8 cellular contexts compared by ENCODE assay signal in the genomic region with DNA sequence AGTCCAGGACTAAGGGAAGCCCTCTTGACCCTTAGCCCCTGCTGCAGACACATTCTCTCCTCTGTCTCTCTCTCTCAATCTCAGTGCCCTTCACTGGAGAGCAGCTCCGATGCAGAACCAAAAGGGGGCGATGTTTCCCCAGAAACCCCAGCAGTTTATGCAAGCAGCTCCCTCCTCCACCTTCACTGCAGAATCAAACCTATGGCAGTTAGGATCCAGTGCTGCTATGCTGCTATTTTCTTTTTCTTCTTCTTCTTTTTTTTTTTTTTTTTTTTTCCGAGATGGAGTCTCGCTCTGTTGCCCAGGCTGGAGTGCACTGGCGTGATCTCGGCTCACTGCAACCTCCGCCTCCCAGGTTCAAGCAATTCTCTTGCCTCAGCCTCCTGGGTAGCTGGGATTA. TPM values are rescaled to one million over a fixed set of nuclear protein-coding genes. Genes with fewer than 3 reads are reported as not detected.
DNase-seq lines count a peak whose midpoint lies in the region; ATAC-seq, FAIRE-seq and TF ChIP-seq lines count a peak whose summit lies in the region.
"Not testable (repeated sequence)": the region's sequence is repeated elsewhere in the genome, so short reads cannot be mapped to it uniquely, and the experiment has no call there.

No MANE protein-coding gene starts in this region.

- not testable (repeated sequence) for H3K9me3 ChIP-seq in CD4-positive, alpha-beta T cell (ENCODE audit: control insufficient read depth, low read length)

- H3K27me3 Mint-ChIP-seq in CD4-positive, alpha-beta T cell; activated naive CD8-positive, alpha-beta T cell treated with anti-CD3 and anti-CD28 coated beads, Interleukin-2, amount 10 ng/mL, durations not matched to agents 7 days and 5 days; natural killer cell treated with Interleukin-12 subunit alpha and Interleukin-12 subunit beta and Interleukin-15 and Interleukin-18, amount 100 ng/mL, for 72 hours: not testable (repeated sequence)

- H3K27ac ChIP-seq in CD4-positive, alpha-beta T cell (ENCODE audit: low read depth, low read length); foreskin keratinocyte: not testable (repeated sequence)

- peak; percentile 100 for ATAC-seq in CD4-positive, alpha-beta T cell (ENCODE audit: poor library complexity)
- peak; percentile 97 for ATAC-seq in activated naive CD8-positive, alpha-beta T cell treated with anti-CD3 and anti-CD28 coated beads, Interleukin-2, amount 10 ng/mL, durations not matched to agents 7 days and 5 days (ENCODE audit: low read depth)
- ATAC-seq in foreskin keratinocyte, result peak; percentile 74
- peak; percentile 80 to 91 for ATAC-seq in natural killer cell treated with Interleukin-12 subunit alpha and Interleukin-12 subunit beta and Interleukin-15 and Interleukin-18, amount 100 ng/mL, for 72 hours

- not testable (repeated sequence) for H3K4me1 ChIP-seq in foreskin keratinocyte

- peak; percentile 81 for TF ChIP-seq CTCF in CD4-positive, alpha-beta T cell (IDR thresholded peaks at IDR 0.05)
- TF ChIP-seq CTCF in HFF-Myc (IDR thresholded peaks at IDR 0.05; ENCODE audit: low read depth, low read length, missing control alignments) (peak; percentile 91), foreskin keratinocyte (conservative IDR thresholded peaks at IDR 0.05) (peak; percentile 97)

- POLR2A ChIA-PET in CD4-positive, alpha-beta T cell (lab: Charles Lee), result interaction anchor here (0.6 to 7.3 kb wide), 9 partner anchors 22 to 410 kb away, joined by 3 to 97 read pairs (median 8); a partner anchor contains a TSS
- POLR2A ChIA-PET in activated naive CD8-positive, alpha-beta T cell treated with anti-CD3 and anti-CD28 coated beads, Interleukin-2, amount 10 ng/mL, durations not matched to agents 7 days and 5 days (lab: Charles Lee), result interaction anchor here (0.7 to 2.1 kb wide), 13 partner anchors 22 to 1749 kb away, joined by 3 to 21 read pairs (median 3); a partner anchor contains a TSS

- not testable (repeated sequence) for H3K4me1 Mint-ChIP-seq in CD4-positive, alpha-beta T cell (ENCODE audit: low read depth); activated naive CD8-positive, alpha-beta T cell treated with anti-CD3 and anti-CD28 coated beads, Interleukin-2, amount 10 ng/mL, durations not matched to agents 7 days and 5 days
- peaks cover 8 to 21% of the 10 kb centered on the region in 2 donors for H3K4me1 Mint-ChIP-seq in natural killer cell treated with Interleukin-12 subunit alpha and Interleukin-12 subunit beta and Interleukin-15 and Interleukin-18, amount 100 ng/mL, for 72 hours (ENCODE audit: low read depth in 2 of 2)

- intact Hi-C loops in CD4-positive, alpha-beta T cell (cut with DNase I, micrococcal nuclease), result loop anchor here (1.0 to 10.0 kb wide), 6 partner anchors 58 to 393 kb away; a partner anchor contains a TSS

- peak; percentile 41 for FAIRE-seq in TTC549 (lab: Jason Lieb, UNC)

- not testable (repeated sequence) for H3K4me3 ChIP-seq in HFF-Myc (replicated peaks; ENCODE audit: low read depth, low read length)

- peak overlapping the region; percentile 18 for H3K27ac Mint-ChIP-seq in CD4-positive, alpha-beta T cell
- not testable (repeated sequence) for H3K27ac Mint-ChIP-seq in activated naive CD8-positive, alpha-beta T cell treated with anti-CD3 and anti-CD28 coated beads, Interleukin-2, amount 10 ng/mL, durations not matched to agents 7 days and 5 days
- H3K27ac Mint-ChIP-seq in natural killer cell treated with Interleukin-12 subunit alpha and Interleukin-12 subunit beta and Interleukin-15 and Interleukin-18, amount 100 ng/mL, for 72 hours, result peak overlapping the region; percentile 40 to 50

- not testable (repeated sequence) for H3K36me3 Mint-ChIP-seq in CD4-positive, alpha-beta T cell (ENCODE audit: low read depth); activated naive CD8-positive, alpha-beta T cell treated with anti-CD3 and anti-CD28 coated beads, Interleukin-2, amount 10 ng/mL, durations not matched to agents 7 days and 5 days; natural killer cell treated with Interleukin-12 subunit alpha and Interleukin-12 subunit beta and Interleukin-15 and Interleukin-18, amount 100 ng/mL, for 72 hours

- H3K9me3 Mint-ChIP-seq in CD4-positive, alpha-beta T cell; activated naive CD8-positive, alpha-beta T cell treated with anti-CD3 and anti-CD28 coated beads, Interleukin-2, amount 10 ng/mL, durations not matched to agents 7 days and 5 days; natural killer cell treated with Interleukin-12 subunit alpha and Interleukin-12 subunit beta and Interleukin-15 and Interleukin-18, amount 100 ng/mL, for 72 hours: not testable (repeated sequence)

- not testable (repeated sequence) for H3K4me3 Mint-ChIP-seq in CD4-positive, alpha-beta T cell; activated naive CD8-positive, alpha-beta T cell treated with anti-CD3 and anti-CD28 coated beads, Interleukin-2, amount 10 ng/mL, durations not matched to agents 7 days and 5 days
- peak overlapping the region; percentile 27 for H3K4me3 Mint-ChIP-seq in natural killer cell treated with Interleukin-12 subunit alpha and Interleukin-12 subunit beta and Interleukin-15 and Interleukin-18, amount 100 ng/mL, for 72 hours

- DNase-seq in CD4-positive, alpha-beta T cell, result peak; percentile 76 to 86 (median 82)
- DNase-seq in HFF-Myc (ENCODE audit: extremely low read depth, low read depth), result peak; percentile 79
- peak; percentile 1 for DNase-seq in NCI-H345 treated with DMSO at 0.1 percent for 48 hours (lab: John Stamatoyannopoulos, UW; ENCODE audit: unreplicated experiment)
- DNase-seq in activated naive CD8-positive, alpha-beta T cell treated with anti-CD3 and anti-CD28 coated beads, Interleukin-2, amount 10 ng/mL, durations not matched to agents 7 days and 5 days, result peak; percentile 69
- peak in 1 of 2 donors; percentile 66 for DNase-seq in foreskin keratinocyte
- DNase-seq in natural killer cell treated with Interleukin-12 subunit alpha and Interleukin-12 subunit beta and Interleukin-15 and Interleukin-18, amount 100 ng/mL, for 72 hours (ENCODE audit: low spot score), result peak; percentile 85
- DNase-seq in stimulated activated CD8-positive, alpha-beta memory T cell treated with anti-CD3 and anti-CD28 coated beads, Interleukin-2, amount 100 ng/mL, for 1 hour (ENCODE audit: low read depth in 2 of 2), result peak; percentile 66 to 70

- CTCF ChIA-PET in CD4-positive, alpha-beta T cell (lab: Charles Lee), result interaction anchor here (0.6 to 2.7 kb wide), 21 partner anchors 21 to 1156 kb away, joined by 3 to 64 read pairs (median 4); a partner anchor contains a TSS

- H3K27me3 ChIP-seq in CD4-positive, alpha-beta T cell (ENCODE audit: control insufficient read depth, insufficient read depth, low read length); foreskin keratinocyte: not testable (repeated sequence)

RNA-seq across cellular contexts. Expression of a gene that starts 11.3 kb away (rescaled TPM):
- under 1 TPM; 0.78 to 0.82 TPM for total RNA-seq in CD4-positive, alpha-beta T cell
- 1 to 10 TPM; 1.1 to 1.2 TPM for total RNA-seq in activated naive CD8-positive, alpha-beta T cell treated with anti-CD3 and anti-CD28 coated beads, Interleukin-2, amount 10 ng/mL, durations not matched to agents 7 days and 5 days
- 8.5 and 10.8 TPM in 2 replicates for total RNA-seq in foreskin keratinocyte
- 11.5 and 13.4 TPM in 2 replicates for polyA plus RNA-seq in foreskin keratinocyte
- total RNA-seq in natural killer cell treated with Interleukin-12 subunit alpha and Interleukin-12 subunit beta and Interleukin-15 and Interleukin-18, amount 100 ng/mL, for 72 hours, result not detected

RNA-seq across cellular contexts. Expression of a gene that starts 14.7 kb away (rescaled TPM):
- under 1 TPM; 0.30 to 0.42 TPM for total RNA-seq in CD4-positive, alpha-beta T cell
- under 1 TPM; 0.11 to 0.17 TPM for total RNA-seq in activated naive CD8-positive, alpha-beta T cell treated with anti-CD3 and anti-CD28 coated beads, Interleukin-2, amount 10 ng/mL, durations not matched to agents 7 days and 5 days
- total RNA-seq in foreskin keratinocyte, result 163 and 167 TPM in 2 replicates
- 55.7 and 59.9 TPM in 2 replicates for polyA plus RNA-seq in foreskin keratinocyte
- total RNA-seq in natural killer cell treated with Interleukin-12 subunit alpha and Interleukin-12 subunit beta and Interleukin-15 and Interleukin-18, amount 100 ng/mL, for 72 hours, result not detected

RNA-seq across cellular contexts. Expression of a gene that starts 59.8 kb away (rescaled TPM):
- total RNA-seq in CD4-positive, alpha-beta T cell, result 100 to 1,000 TPM; 367 to 388 TPM
- 100 to 1,000 TPM; 301 to 333 TPM for total RNA-seq in activated naive CD8-positive, alpha-beta T cell treated with anti-CD3 and anti-CD28 coated beads, Interleukin-2, amount 10 ng/mL, durations not matched to agents 7 days and 5 days
- total RNA-seq in foreskin keratinocyte, result 129 and 140 TPM in 2 replicates
- 106 and 123 TPM in 2 replicates for polyA plus RNA-seq in foreskin keratinocyte
- 100 to 1,000 TPM; 248 to 319 TPM for total RNA-seq in natural killer cell treated with Interleukin-12 subunit alpha and Interleukin-12 subunit beta and Interleukin-15 and Interleukin-18, amount 100 ng/mL, for 72 hours

Comparison
In these comparisons a context has a peak if more than half of its experiments do, and no peak if none do; other contexts are left out.
1. RNA of a gene that starts 14.7 kb away (total RNA-seq): 163 to 167 TPM in foreskin keratinocyte; 0.30 to 0.42 TPM in CD4-positive, alpha-beta T cell, 0.11 to 0.17 TPM in activated naive CD8-positive, alpha-beta T cell treated with anti-CD3 and anti-CD28 coated beads, Interleukin-2, amount 10 ng/mL, durations not matched to agents 7 days and 5 days and not detected in natural killer cell treated with Interleukin-12 subunit alpha and Interleukin-12 subunit beta and Interleukin-15 and Interleukin-18, amount 100 ng/mL, for 72 hours; every median in the first group is over 100 times any median in the second.
2. Peak in every context shown above with its lines, with median percentiles within 50 percentile points of each other: ATAC-seq and CTCF ChIP-seq.